8 cellular contexts compared by ENCODE assay signal in genomic region chr1:98661544-98662353, GRCh38. TPM values are rescaled to one million over a fixed set of nuclear protein-coding genes. Genes with fewer than 3 reads are reported as not detected.
DNase-seq lines count a peak whose midpoint lies in the region; ATAC-seq and TF ChIP-seq lines count a peak whose summit lies in the region.

A gene with protein sequence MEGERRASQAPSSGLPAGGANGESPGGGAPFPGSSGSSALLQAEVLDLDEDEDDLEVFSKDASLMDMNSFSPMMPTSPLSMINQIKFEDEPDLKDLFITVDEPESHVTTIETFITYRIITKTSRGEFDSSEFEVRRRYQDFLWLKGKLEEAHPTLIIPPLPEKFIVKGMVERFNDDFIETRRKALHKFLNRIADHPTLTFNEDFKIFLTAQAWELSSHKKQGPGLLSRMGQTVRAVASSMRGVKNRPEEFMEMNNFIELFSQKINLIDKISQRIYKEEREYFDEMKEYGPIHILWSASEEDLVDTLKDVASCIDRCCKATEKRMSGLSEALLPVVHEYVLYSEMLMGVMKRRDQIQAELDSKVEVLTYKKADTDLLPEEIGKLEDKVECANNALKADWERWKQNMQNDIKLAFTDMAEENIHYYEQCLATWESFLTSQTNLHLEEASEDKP (plus strand): TSS chr1:98661721. CDS start chr1:98661732, 11 bp downstream.

- no peaks in the 10 kb centered on the region for H3K9me2 ChIP-seq in PC-3 (replicated peaks; ENCODE audit: low read length)

- H3K4me3 ChIP-seq in PC-3 (ENCODE audit: low read length) (peak within 1 kb of the TSS; percentile 97), iPS-18c (ENCODE audit: insufficient read depth, low read depth, low read length) (peak within 1 kb of the TSS; percentile 81)

- ATAC-seq in GM18909 (IDR thresholded peaks at IDR 0.05; ENCODE audit: poor library complexity, unreplicated experiment) (peak; percentile 87), HG03159 (IDR thresholded peaks at IDR 0.05; ENCODE audit: unreplicated experiment) (peak; percentile 65), PC-3 (peak; percentile 89)

- no peaks in the 10 kb centered on the region for H4K20me1 ChIP-seq in PC-3 (ENCODE audit: low read length)

- no peaks in the 10 kb centered on the region for H3F3A ChIP-seq in PC-3 (ENCODE audit: low read length, unreplicated experiment)

- H2AFZ ChIP-seq in PC-3 (ENCODE audit: low read length): peak within 1 kb of the TSS; percentile 95

- no TSS peak for BruUV-seq in PC-3 (replicated peaks; lab: Mats Ljungman, UMichigan)

- H3K9me3 ChIP-seq in PC-3 (ENCODE audit: low read length): no peaks in the 10 kb centered on the region
- H3K9me3 ChIP-seq in iPS-18c (ENCODE audit: control insufficient read depth, insufficient read depth, low read length): peaks cover 3% of the 10 kb centered on the region

- intact Hi-C loops in PC-3 (cut with micrococcal nuclease): loop anchor here (2.0 to 5.0 kb wide), 3 partner anchors 15 to 164 kb away; no protein-coding TSS in a partner anchor

- peak within 1 kb of the TSS; percentile 76 for H3K9ac ChIP-seq in PC-3 (ENCODE audit: low read length)

- TF ChIP-seq CTCF in PC-3 (conservative IDR thresholded peaks at IDR 0.05; ENCODE audit: low read depth, low read length): peak; percentile 28; the same call in 1 of the 2 replicates

- peak; percentile 2 for DNase-seq in CD1c-positive myeloid dendritic cell (ENCODE audit: extremely low spot score)
- peak; percentile 77 for DNase-seq in PC-3
- peak in 55 of 61 donors; percentile 17 to 82 (median 55) for DNase-seq in caudate nucleus (lab: John Stamatoyannopoulos, UW)
- peak; percentile 90 for DNase-seq in retina
- no peak for DNase-seq in NCI-H1092 (lab: John Stamatoyannopoulos, UW)

- peaks cover 42% of the 10 kb centered on the region for H3K79me2 ChIP-seq in PC-3 (ENCODE audit: low read length)

- CTCF ChIA-PET in PC-3 (lab: Charles Lee): no interaction called here

- H3K27me3 ChIP-seq in PC-3 (ENCODE audit: low read length): no peaks in the 10 kb centered on the region

- POLR2A ChIA-PET in PC-3 (lab: Charles Lee; ENCODE audit: unreplicated experiment): interaction anchor here (0.5 to 0.7 kb wide), 2 partner anchors 11 to 275 kb away, joined by 3 read pairs; no protein-coding TSS in a partner anchor

- no peaks in the 10 kb centered on the region for H3K36me3 ChIP-seq in PC-3 (ENCODE audit: low read depth, low read length)

- H3K27ac ChIP-seq in PC-3 (ENCODE audit: low read length) (peak within 1 kb of the TSS; percentile 69), caudate nucleus (ENCODE audit: low read depth, low read length) (peak within 1 kb of the TSS; percentile 47)

- peaks cover 10% of the 10 kb centered on the region for H3K4me1 ChIP-seq in PC-3 (ENCODE audit: insufficient read depth, low read length)

- peak within 1 kb of the TSS; percentile 84 for H3K4me2 ChIP-seq in PC-3 (ENCODE audit: low read length)

RNA-seq across cellular contexts. Expression of the gene that starts here (rescaled TPM):
- 36.5 and 43.3 TPM in 2 replicates for total RNA-seq in PC-3 (2014; rRNA removed)
